ENCODE assay signal across 1 cellular context in the genomic region with DNA sequence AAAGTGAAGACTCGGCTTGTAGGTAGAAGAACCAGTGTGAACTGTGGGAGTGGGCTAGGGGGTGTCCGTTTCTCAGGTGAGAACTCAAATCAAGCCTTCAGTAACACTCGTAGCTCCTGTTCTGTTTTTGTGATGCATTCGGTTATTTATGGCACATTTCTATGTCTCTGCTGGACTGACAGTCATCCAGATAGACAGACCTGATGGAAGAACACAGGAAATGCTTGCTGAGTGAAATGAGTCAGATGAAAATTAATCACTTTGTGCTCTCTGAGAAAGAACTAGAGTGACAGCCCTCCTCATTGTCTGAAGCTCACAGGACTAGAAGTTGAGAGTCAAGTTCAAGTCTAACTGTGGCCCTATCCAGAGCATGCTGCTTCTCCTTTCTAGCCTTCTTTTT.
A peak's percentile ranks its signal among the peaks of the same experiment; 100 is the strongest.
TF ChIP-seq lines count a peak whose summit lies in the region.

No MANE protein-coding gene starts in this region.

TF ChIP-seq in GM12878, 131 proteins besides CTCF, POLR2A, EP300 and RAD21 (continued from another document and continues in another):
- TF ChIP-seq, protein P1, sequence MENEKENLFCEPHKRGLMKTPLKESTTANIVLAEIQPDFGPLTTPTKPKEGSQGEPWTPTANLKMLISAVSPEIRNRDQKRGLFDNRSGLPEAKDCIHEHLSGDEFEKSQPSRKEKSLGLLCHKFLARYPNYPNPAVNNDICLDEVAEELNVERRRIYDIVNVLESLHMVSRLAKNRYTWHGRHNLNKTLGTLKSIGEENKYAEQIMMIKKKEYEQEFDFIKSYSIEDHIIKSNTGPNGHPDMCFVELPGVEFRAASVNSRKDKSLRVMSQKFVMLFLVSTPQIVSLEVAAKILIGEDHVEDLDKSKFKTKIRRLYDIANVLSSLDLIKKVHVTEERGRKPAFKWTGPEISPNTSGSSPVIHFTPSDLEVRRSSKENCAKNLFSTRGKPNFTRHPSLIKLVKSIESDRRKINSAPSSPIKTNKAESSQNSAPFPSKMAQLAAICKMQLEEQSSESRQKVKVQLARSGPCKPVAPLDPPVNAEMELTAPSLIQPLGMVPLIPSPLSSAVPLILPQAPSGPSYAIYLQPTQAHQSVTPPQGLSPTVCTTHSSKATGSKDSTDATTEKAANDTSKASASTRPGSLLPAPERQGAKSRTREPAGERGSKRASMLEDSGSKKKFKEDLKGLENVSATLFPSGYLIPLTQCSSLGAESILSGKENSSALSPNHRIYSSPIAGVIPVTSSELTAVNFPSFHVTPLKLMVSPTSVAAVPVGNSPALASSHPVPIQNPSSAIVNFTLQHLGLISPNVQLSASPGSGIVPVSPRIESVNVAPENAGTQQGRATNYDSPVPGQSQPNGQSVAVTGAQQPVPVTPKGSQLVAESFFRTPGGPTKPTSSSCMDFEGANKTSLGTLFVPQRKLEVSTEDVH (IDR thresholded peaks at IDR 0.05; ENCODE audit: low read depth, partially characterized antibody), result no peak
- TF ChIP-seq, protein P2, sequence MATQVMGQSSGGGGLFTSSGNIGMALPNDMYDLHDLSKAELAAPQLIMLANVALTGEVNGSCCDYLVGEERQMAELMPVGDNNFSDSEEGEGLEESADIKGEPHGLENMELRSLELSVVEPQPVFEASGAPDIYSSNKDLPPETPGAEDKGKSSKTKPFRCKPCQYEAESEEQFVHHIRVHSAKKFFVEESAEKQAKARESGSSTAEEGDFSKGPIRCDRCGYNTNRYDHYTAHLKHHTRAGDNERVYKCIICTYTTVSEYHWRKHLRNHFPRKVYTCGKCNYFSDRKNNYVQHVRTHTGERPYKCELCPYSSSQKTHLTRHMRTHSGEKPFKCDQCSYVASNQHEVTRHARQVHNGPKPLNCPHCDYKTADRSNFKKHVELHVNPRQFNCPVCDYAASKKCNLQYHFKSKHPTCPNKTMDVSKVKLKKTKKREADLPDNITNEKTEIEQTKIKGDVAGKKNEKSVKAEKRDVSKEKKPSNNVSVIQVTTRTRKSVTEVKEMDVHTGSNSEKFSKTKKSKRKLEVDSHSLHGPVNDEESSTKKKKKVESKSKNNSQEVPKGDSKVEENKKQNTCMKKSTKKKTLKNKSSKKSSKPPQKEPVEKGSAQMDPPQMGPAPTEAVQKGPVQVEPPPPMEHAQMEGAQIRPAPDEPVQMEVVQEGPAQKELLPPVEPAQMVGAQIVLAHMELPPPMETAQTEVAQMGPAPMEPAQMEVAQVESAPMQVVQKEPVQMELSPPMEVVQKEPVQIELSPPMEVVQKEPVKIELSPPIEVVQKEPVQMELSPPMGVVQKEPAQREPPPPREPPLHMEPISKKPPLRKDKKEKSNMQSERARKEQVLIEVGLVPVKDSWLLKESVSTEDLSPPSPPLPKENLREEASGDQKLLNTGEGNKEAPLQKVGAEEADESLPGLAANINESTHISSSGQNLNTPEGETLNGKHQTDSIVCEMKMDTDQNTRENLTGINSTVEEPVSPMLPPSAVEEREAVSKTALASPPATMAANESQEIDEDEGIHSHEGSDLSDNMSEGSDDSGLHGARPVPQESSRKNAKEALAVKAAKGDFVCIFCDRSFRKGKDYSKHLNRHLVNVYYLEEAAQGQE (IDR thresholded peaks at IDR 0.05; ENCODE audit: low read depth, low read length), result no peak
- TF ChIP-seq SREBF2 (IDR thresholded peaks at IDR 0.05; ENCODE audit: low read length) (no peak), SRF (IDR thresholded peaks at IDR 0.05; ENCODE audit: low read depth in 2 of 2, low read length in 2 of 2) (no peak), RBBP5 (conservative IDR thresholded peaks at IDR 0.05) (no peak), NFXL1 (IDR thresholded peaks at IDR 0.05; ENCODE audit: borderline replicate concordance) (no peak), TCF12 (IDR thresholded peaks at IDR 0.05; ENCODE audit: low read depth, low read length) (no peak), SIX5 (IDR thresholded peaks at IDR 0.05; ENCODE audit: low read depth, low read length, severe bottlenecking) (no peak), RCOR1 (conservative IDR thresholded peaks at IDR 0.05; ENCODE audit: low read depth, low read length) (no peak), SMAD5 (IDR thresholded peaks at IDR 0.05; ENCODE audit: low read depth) (no peak), KDM1A (IDR thresholded peaks at IDR 0.05; ENCODE audit: borderline replicate concordance) (no peak), ASH2L (IDR thresholded peaks at IDR 0.05; ENCODE audit: borderline replicate concordance, low read depth) (no peak), CBX3 (IDR thresholded peaks at IDR 0.05; ENCODE audit: borderline replicate concordance, low read depth) (no peak), HDGF (IDR thresholded peaks at IDR 0.05) (no peak), ZNF217 (IDR thresholded peaks at IDR 0.05) (no peak), ZNF622 (IDR thresholded peaks at IDR 0.05) (no peak), YY1 (IDR thresholded peaks at IDR 0.05; ENCODE audit: low read depth, low read length) (no peak), ETV6 (conservative IDR thresholded peaks at IDR 0.05 in 1 of 2, IDR thresholded peaks at IDR 0.05 in 1 of 2; ENCODE audit: borderline replicate concordance in 1 of 2, low read depth in 1 of 2) (peak in 1 of 2 experiments; percentile 74; a peak in 2 of 4 replicates)
- TF ChIP-seq, protein P3, sequence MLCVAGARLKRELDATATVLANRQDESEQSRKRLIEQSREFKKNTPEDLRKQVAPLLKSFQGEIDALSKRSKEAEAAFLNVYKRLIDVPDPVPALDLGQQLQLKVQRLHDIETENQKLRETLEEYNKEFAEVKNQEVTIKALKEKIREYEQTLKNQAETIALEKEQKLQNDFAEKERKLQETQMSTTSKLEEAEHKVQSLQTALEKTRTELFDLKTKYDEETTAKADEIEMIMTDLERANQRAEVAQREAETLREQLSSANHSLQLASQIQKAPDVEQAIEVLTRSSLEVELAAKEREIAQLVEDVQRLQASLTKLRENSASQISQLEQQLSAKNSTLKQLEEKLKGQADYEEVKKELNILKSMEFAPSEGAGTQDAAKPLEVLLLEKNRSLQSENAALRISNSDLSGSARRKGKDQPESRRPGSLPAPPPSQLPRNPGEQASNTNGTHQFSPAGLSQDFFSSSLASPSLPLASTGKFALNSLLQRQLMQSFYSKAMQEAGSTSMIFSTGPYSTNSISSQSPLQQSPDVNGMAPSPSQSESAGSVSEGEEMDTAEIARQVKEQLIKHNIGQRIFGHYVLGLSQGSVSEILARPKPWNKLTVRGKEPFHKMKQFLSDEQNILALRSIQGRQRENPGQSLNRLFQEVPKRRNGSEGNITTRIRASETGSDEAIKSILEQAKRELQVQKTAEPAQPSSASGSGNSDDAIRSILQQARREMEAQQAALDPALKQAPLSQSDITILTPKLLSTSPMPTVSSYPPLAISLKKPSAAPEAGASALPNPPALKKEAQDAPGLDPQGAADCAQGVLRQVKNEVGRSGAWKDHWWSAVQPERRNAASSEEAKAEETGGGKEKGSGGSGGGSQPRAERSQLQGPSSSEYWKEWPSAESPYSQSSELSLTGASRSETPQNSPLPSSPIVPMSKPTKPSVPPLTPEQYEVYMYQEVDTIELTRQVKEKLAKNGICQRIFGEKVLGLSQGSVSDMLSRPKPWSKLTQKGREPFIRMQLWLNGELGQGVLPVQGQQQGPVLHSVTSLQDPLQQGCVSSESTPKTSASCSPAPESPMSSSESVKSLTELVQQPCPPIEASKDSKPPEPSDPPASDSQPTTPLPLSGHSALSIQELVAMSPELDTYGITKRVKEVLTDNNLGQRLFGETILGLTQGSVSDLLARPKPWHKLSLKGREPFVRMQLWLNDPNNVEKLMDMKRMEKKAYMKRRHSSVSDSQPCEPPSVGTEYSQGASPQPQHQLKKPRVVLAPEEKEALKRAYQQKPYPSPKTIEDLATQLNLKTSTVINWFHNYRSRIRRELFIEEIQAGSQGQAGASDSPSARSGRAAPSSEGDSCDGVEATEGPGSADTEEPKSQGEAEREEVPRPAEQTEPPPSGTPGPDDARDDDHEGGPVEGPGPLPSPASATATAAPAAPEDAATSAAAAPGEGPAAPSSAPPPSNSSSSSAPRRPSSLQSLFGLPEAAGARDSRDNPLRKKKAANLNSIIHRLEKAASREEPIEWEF (IDR thresholded peaks at IDR 0.05; ENCODE audit: insufficient replicate concordance, low read depth, low read length), result no peak
- TF ChIP-seq, protein P4, sequence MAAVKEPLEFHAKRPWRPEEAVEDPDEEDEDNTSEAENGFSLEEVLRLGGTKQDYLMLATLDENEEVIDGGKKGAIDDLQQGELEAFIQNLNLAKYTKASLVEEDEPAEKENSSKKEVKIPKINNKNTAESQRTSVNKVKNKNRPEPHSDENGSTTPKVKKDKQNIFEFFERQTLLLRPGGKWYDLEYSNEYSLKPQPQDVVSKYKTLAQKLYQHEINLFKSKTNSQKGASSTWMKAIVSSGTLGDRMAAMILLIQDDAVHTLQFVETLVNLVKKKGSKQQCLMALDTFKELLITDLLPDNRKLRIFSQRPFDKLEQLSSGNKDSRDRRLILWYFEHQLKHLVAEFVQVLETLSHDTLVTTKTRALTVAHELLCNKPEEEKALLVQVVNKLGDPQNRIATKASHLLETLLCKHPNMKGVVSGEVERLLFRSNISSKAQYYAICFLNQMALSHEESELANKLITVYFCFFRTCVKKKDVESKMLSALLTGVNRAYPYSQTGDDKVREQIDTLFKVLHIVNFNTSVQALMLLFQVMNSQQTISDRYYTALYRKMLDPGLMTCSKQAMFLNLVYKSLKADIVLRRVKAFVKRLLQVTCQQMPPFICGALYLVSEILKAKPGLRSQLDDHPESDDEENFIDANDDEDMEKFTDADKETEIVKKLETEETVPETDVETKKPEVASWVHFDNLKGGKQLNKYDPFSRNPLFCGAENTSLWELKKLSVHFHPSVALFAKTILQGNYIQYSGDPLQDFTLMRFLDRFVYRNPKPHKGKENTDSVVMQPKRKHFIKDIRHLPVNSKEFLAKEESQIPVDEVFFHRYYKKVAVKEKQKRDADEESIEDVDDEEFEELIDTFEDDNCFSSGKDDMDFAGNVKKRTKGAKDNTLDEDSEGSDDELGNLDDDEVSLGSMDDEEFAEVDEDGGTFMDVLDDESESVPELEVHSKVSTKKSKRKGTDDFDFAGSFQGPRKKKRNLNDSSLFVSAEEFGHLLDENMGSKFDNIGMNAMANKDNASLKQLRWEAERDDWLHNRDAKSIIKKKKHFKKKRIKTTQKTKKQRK (IDR thresholded peaks at IDR 0.05; ENCODE audit: low read depth, low read length), result no peak
- TF ChIP-seq, protein P5, sequence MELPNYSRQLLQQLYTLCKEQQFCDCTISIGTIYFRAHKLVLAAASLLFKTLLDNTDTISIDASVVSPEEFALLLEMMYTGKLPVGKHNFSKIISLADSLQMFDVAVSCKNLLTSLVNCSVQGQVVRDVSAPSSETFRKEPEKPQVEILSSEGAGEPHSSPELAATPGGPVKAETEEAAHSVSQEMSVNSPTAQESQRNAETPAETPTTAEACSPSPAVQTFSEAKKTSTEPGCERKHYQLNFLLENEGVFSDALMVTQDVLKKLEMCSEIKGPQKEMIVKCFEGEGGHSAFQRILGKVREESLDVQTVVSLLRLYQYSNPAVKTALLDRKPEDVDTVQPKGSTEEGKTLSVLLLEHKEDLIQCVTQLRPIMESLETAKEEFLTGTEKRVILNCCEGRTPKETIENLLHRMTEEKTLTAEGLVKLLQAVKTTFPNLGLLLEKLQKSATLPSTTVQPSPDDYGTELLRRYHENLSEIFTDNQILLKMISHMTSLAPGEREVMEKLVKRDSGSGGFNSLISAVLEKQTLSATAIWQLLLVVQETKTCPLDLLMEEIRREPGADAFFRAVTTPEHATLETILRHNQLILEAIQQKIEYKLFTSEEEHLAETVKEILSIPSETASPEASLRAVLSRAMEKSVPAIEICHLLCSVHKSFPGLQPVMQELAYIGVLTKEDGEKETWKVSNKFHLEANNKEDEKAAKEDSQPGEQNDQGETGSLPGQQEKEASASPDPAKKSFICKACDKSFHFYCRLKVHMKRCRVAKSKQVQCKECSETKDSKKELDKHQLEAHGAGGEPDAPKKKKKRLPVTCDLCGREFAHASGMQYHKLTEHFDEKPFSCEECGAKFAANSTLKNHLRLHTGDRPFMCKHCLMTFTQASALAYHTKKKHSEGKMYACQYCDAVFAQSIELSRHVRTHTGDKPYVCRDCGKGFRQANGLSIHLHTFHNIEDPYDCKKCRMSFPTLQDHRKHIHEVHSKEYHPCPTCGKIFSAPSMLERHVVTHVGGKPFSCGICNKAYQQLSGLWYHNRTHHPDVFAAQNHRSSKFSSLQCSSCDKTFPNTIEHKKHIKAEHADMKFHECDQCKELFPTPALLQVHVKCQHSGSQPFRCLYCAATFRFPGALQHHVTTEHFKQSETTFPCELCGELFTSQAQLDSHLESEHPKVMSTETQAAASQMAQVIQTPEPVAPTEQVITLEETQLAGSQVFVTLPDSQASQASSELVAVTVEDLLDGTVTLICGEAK (IDR thresholded peaks at IDR 0.05; ENCODE audit: borderline replicate concordance), result no peak
- TF ChIP-seq, protein P6, sequence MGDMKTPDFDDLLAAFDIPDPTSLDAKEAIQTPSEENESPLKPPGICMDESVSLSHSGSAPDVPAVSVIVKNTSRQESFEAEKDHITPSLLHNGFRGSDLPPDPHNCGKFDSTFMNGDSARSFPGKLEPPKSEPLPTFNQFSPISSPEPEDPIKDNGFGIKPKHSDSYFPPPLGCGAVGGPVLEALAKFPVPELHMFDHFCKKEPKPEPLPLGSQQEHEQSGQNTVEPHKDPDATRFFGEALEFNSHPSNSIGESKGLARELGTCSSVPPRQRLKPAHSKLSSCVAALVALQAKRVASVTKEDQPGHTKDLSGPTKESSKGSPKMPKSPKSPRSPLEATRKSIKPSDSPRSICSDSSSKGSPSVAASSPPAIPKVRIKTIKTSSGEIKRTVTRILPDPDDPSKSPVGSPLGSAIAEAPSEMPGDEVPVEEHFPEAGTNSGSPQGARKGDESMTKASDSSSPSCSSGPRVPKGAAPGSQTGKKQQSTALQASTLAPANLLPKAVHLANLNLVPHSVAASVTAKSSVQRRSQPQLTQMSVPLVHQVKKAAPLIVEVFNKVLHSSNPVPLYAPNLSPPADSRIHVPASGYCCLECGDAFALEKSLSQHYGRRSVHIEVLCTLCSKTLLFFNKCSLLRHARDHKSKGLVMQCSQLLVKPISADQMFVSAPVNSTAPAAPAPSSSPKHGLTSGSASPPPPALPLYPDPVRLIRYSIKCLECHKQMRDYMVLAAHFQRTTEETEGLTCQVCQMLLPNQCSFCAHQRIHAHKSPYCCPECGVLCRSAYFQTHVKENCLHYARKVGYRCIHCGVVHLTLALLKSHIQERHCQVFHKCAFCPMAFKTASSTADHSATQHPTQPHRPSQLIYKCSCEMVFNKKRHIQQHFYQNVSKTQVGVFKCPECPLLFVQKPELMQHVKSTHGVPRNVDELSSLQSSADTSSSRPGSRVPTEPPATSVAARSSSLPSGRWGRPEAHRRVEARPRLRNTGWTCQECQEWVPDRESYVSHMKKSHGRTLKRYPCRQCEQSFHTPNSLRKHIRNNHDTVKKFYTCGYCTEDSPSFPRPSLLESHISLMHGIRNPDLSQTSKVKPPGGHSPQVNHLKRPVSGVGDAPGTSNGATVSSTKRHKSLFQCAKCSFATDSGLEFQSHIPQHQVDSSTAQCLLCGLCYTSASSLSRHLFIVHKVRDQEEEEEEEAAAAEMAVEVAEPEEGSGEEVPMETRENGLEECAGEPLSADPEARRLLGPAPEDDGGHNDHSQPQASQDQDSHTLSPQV (IDR thresholded peaks at IDR 0.05), result no peak
- TF ChIP-seq, protein P7, sequence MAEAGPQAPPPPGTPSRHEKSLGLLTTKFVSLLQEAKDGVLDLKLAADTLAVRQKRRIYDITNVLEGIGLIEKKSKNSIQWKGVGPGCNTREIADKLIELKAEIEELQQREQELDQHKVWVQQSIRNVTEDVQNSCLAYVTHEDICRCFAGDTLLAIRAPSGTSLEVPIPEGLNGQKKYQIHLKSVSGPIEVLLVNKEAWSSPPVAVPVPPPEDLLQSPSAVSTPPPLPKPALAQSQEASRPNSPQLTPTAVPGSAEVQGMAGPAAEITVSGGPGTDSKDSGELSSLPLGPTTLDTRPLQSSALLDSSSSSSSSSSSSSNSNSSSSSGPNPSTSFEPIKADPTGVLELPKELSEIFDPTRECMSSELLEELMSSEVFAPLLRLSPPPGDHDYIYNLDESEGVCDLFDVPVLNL (IDR thresholded peaks at IDR 0.05; ENCODE audit: low read depth, low read length), result no peak
